9 cellular contexts compared by ENCODE assay signal in the genomic region with DNA sequence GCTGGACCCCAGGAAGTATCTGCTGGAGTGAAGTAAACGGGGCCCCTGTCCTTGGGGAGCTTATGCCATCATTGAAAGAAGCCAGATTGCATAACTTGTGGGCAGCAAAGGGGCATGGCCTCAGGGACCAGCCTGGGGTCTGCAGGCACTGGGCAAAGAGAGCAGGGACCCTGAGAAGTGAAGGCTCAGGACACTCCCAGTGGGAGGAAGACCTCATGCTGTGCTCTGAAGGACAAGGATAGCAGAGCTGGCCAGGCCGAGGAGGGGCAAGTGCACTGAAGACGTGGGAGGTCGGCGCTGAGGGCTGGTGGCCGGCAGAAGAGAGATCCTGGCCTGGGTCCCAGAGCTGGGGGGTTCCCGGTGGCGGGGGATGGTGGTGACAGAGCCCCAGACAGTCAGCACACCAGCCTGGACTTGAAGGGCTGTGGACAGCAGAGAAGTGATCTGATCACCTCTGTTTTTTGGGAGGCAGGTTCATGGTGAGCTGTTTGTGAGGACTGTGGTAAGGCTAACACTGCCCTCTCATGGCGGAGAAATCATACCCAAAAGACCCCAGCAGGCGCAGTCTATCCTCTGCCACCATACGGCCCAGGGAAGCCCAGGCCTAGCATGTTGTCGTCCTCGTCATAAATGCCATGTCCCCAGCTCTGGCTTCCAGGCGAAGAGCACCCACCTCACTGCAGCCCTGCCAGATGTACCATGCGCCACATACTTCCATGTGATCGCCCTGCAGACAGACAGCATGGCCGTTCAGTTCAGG. TPM values are rescaled to one million over a fixed set of nuclear protein-coding genes. Genes with fewer than 3 reads are reported as not detected.
DNase-seq lines count a peak whose midpoint lies in the region; ATAC-seq and TF ChIP-seq lines count a peak whose summit lies in the region.
"Had no signal": no experiment of that assay in that cellular context is flagged by ENCODE, and none has a peak within 500 bp of the region (broad histone marks: within the 10 kb centered on the region; RNA-seq: fewer than 3 reads in every experiment).

No MANE protein-coding gene starts in this region.

- intact Hi-C loops in head of caudate nucleus (cut with DNase I), result loop anchor here (10.0 kb wide), 1 partner anchor 155 kb away; a partner anchor contains a TSS
- intact Hi-C loops in thyroid gland (cut with DNase I), result loop anchor here (5.0 to 10.0 kb wide), 2 partner anchors 158 to 225 kb away; a partner anchor contains a TSS
- intact Hi-C loops in colonic mucosa (cut with DNase I), result no loop called here

- peak; percentile 59 for DNase-seq in CMK (ENCODE audit: low read depth)
- DNase-seq in HPDE6-E6E7 (ENCODE audit: extremely low spot score), result peak; percentile 44
- peak in 22 of 42 donors; percentile 24 to 81 (median 47) for DNase-seq in head of caudate nucleus
- DNase-seq in thyroid gland, result peak; percentile 59 to 70
- DNase-seq in colonic mucosa, result no peak
- DNase-seq: naive B cell had no signal

- peak overlapping the region in 1 of 2 donors; percentile 19 for H3K9ac ChIP-seq in colonic mucosa (ENCODE audit: low read depth in 2 of 2, low read length in 2 of 2)

- H3K27ac ChIP-seq in thyroid gland (peak overlapping the region in 2 of 3 donors; percentile 46 to 54), colonic mucosa (no peak overlapping the region)

- H3K36me3 ChIP-seq in thyroid gland (no peaks in the 10 kb centered on the region), colonic mucosa (no peaks in the 10 kb centered on the region)

- TF ChIP-seq POLR2A in thyroid gland (IDR thresholded peaks at IDR 0.05), result no peak
- TF ChIP-seq POLR2A in GM18505 (IDR thresholded peaks at IDR 0.05; ENCODE audit: borderline replicate concordance, extremely low read depth, insufficient read depth, insufficient read length), result no peak

- 42 to 49% methylated on average over 12 to 17 of the region's 17 CpGs for WGBS in thyroid gland, 2 donors

- H3K9me3 ChIP-seq in thyroid gland, result no peaks in the 10 kb centered on the region
- no peaks in the 10 kb centered on the region for H3K9me3 ChIP-seq in colonic mucosa

- peak in 4 of 6 experiments; percentile 47 to 64 (median 55) for TF ChIP-seq CTCF in thyroid gland (IDR thresholded peaks at IDR 0.05)
- TF ChIP-seq CTCF in colonic mucosa (IDR thresholded peaks at IDR 0.05), result no peak

- H3K27me3 ChIP-seq in thyroid gland, result no peaks in the 10 kb centered on the region
- H3K27me3 ChIP-seq in colonic mucosa, result no peaks in the 10 kb centered on the region

- peaks cover 6 to 8% of the 10 kb centered on the region in 2 donors for H3K4me1 ChIP-seq in thyroid gland
- H3K4me1 ChIP-seq in colonic mucosa, result peaks cover 6% of the 10 kb centered on the region

- ATAC-seq in SK-N-SH treated with all-trans-retinoic acid at 6 μM for 48 hours, result peak; percentile 80
- ATAC-seq in GM18907 (IDR thresholded peaks at IDR 0.05; ENCODE audit: unreplicated experiment), result no peak
- ATAC-seq in GM18505 (IDR thresholded peaks at IDR 0.05; ENCODE audit: unreplicated experiment), result no peak

- H3K4me3 ChIP-seq in thyroid gland (replicated peaks in 1 of 3) (no peak overlapping the region), colonic mucosa (no peak overlapping the region)

TF ChIP-seq in SK-N-SH treated with all-trans-retinoic acid at 6 μM for 48 hours, 23 proteins besides CTCF, POLR2A, EP300 and RAD21:
- TF ChIP-seq ISL1 (CRISPR knock-in tag; IDR thresholded peaks at IDR 0.05) (no peak), TOX (CRISPR knock-in tag; IDR thresholded peaks at IDR 0.05; ENCODE audit: borderline replicate concordance) (no peak), ZNF8 (CRISPR knock-in tag; IDR thresholded peaks at IDR 0.05) (no peak)
- TF ChIP-seq, protein P1, sequence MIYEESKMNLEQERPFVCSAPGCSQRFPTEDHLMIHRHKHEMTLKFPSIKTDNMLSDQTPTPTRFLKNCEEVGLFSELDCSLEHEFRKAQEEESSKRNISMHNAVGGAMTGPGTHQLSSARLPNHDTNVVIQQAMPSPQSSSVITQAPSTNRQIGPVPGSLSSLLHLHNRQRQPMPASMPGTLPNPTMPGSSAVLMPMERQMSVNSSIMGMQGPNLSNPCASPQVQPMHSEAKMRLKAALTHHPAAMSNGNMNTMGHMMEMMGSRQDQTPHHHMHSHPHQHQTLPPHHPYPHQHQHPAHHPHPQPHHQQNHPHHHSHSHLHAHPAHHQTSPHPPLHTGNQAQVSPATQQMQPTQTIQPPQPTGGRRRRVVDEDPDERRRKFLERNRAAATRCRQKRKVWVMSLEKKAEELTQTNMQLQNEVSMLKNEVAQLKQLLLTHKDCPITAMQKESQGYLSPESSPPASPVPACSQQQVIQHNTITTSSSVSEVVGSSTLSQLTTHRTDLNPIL (CRISPR knock-in tag; IDR thresholded peaks at IDR 0.05; ENCODE audit: low read depth), result no peak

RNA-seq across cellular contexts. Expression of a gene that starts 7.1 kb away (rescaled TPM):
- total RNA-seq in thyroid gland (10 to 100 TPM; 41.8 to 65.2 (median 53.8) TPM), colonic mucosa (10 to 100 TPM; 44.7 to 49.4 TPM)

RNA-seq across cellular contexts. Expression of a gene that starts 29.1 kb away (rescaled TPM):
- total RNA-seq in thyroid gland, result 1 to 10 TPM; 3.0 to 8.2 (median 3.8) TPM
- total RNA-seq in colonic mucosa, result under 1 TPM; 0.15 to 0.19 TPM

RNA-seq across cellular contexts. Expression of a gene that starts 40.8 kb away (rescaled TPM):
- total RNA-seq in thyroid gland (10 to 100 TPM; 62.6 to 85.2 (median 78.8) TPM), colonic mucosa (100 to 1,000 TPM; 135 to 145 TPM)

RNA-seq across cellular contexts. Expression of a gene that starts 57.7 kb away (rescaled TPM):
- total RNA-seq in thyroid gland (10 to 100 TPM; 62.6 to 84.0 (median 65.6) TPM), colonic mucosa (100 to 1,000 TPM in 1 of 2 donors, 10 to 100 TPM in 1; 82.7 to 103 TPM)
